Comparison of ENCODE assay signal across 13 cellular contexts in genomic region chr3:46893146-46893748, GRCh38. TPM values are rescaled to one million over a fixed set of nuclear protein-coding genes. Genes with fewer than 3 reads are reported as not detected.
DNase-seq lines count a peak whose midpoint lies in the region; ATAC-seq, FAIRE-seq and TF ChIP-seq lines count a peak whose summit lies in the region.
"Had no signal": no experiment of that assay in that cellular context is flagged by ENCODE, and none has a peak within 500 bp of the region (broad histone marks: within the 10 kb centered on the region; RNA-seq: fewer than 3 reads in every experiment).

No MANE protein-coding gene starts in this region.

- no peak for TF ChIP-seq EP300 in H1 (IDR thresholded peaks at IDR 0.05; ENCODE audit: borderline replicate concordance in 1 of 2, low read depth in 2 of 2, low read length in 2 of 2)

- H2BK120ac ChIP-seq in H1 (replicated peaks; ENCODE audit: low read depth, low read length) = no peak overlapping the region

- H3K9ac ChIP-seq in HUES64 (ENCODE audit: low read depth, low read length) = no peak overlapping the region
- no peak overlapping the region for H3K9ac ChIP-seq in H1 (replicated peaks in 1 of 4; ENCODE audit: extremely low read depth in 1 of 4, low read depth in 3 of 4, low read length in 3 of 4)

- peak overlapping the region; percentile 31; the same call in 1 of the 2 replicates for H2AFZ ChIP-seq in H1 (ENCODE audit: low read length)

- peak overlapping the region; percentile 69 for H3K4me3 Mint-ChIP-seq in nephron progenitor cell
- no peak overlapping the region for H3K4me3 Mint-ChIP-seq in activated T-cell treated with anti-CD3 and anti-CD28 coated beads, Interleukin-2, amount 50 U/mL, for 4 hours

- peak overlapping the region; percentile 62 to 99 for H3K4me2 ChIP-seq in H1 (ENCODE audit: insufficient read depth in 1 of 2, low read depth in 2 of 2, low read length in 2 of 2)

- H3K79me1 ChIP-seq in H1 (ENCODE audit: low read depth, low read length) = no peaks in the 10 kb centered on the region

- peaks cover 38% of the 10 kb centered on the region for H3K4me1 Mint-ChIP-seq in nephron progenitor cell
- H3K4me1 Mint-ChIP-seq in activated T-cell treated with anti-CD3 and anti-CD28 coated beads, Interleukin-2, amount 50 U/mL, for 4 hours (ENCODE audit: low read depth) = peaks cover 9% of the 10 kb centered on the region

- no peak overlapping the region for H3K27ac Mint-ChIP-seq in nephron progenitor cell

- peak overlapping the region; percentile 36; the same call in 1 of the 2 replicates for H3K18ac ChIP-seq in H1 (ENCODE audit: extremely low read depth, low read length)

- peaks cover 4% of the 10 kb centered on the region; the same call in 1 of the 2 replicates for H3K23me2 ChIP-seq in H1 (ENCODE audit: low read depth, low read length)

- H3K79me2 ChIP-seq in H1 (ENCODE audit: control insufficient read depth in 1 of 2, insufficient read depth in 2 of 2, low read length in 2 of 2) = no peaks in the 10 kb centered on the region

- no peak overlapping the region for H2BK5ac ChIP-seq in H1 (ENCODE audit: low read depth, low read length)

- DNase-seq in A172 (ENCODE audit: low spot score) (peak; percentile 15), H1 (ENCODE audit: low read depth in 1 of 2, low spot score in 2 of 2) (no peak), nephron progenitor cell (no peak)
- DNase-seq in activated T-cell treated with anti-CD3 and anti-CD28 coated beads, Interleukin-2, amount 50 U/mL, for 4 hours = no peak
- DNase-seq: activated gamma-delta T cell treated with Interleukin-2 at 50 U/mL for 16 hours had no signal

- no peak for TF ChIP-seq RAD21 in H1 (IDR thresholded peaks at IDR 0.05 in 1 of 2, conservative IDR thresholded peaks at IDR 0.05 in 1 of 2; ENCODE audit: low read depth in 2 of 2, low read length in 2 of 2)

- no peak for FAIRE-seq in H1 (lab: Jason Lieb, UNC)
- FAIRE-seq: endometrium had no signal

- H4K5ac ChIP-seq in H1 (ENCODE audit: insufficient read length, low read depth, low read length) = no peak overlapping the region

- POLR2A ChIA-PET in H1 (lab: Charles Lee; ENCODE audit: partially characterized antibody) = interaction anchor here (1.1 to 1.2 kb wide), 2 partner anchors 11 to 30 kb away, joined by 3 read pairs; no protein-coding TSS in a partner anchor

- H3K56ac ChIP-seq in H1 (replicated peaks; ENCODE audit: insufficient read length, low read depth, low read length) = no peak overlapping the region

- H3K9me3 Mint-ChIP-seq in nephron progenitor cell = no peaks in the 10 kb centered on the region
- H3K9me3 Mint-ChIP-seq in activated T-cell treated with anti-CD3 and anti-CD28 coated beads, Interleukin-2, amount 50 U/mL, for 4 hours = no peaks in the 10 kb centered on the region
- H3K9me3 Mint-ChIP-seq: nephron had no signal

- H3K27ac ChIP-seq in HUES64 (ENCODE audit: low read depth, low read length) (no peak overlapping the region), H1 (ENCODE audit: low read depth, low read length) (no peak overlapping the region)
- H3K27ac ChIP-seq: SK-N-MC had no signal

- 74% methylated on average over 5 of the region's 6 CpGs for WGBS in HUES64
- 81% methylated on average over 6 of the region's 6 CpGs; no CpG with 5 or more reads in 1 of the 2 experiments for WGBS in H1 (ENCODE audit: extremely low coverage in 1 of 2, insufficient coverage in 1 of 2, insufficient read length in 1 of 2, insufficient replicate concordance in 2 of 2, low coverage in 1 of 2, low lambda C conversion rate in 2 of 2, missing lambda C conversion rate in 1 of 2), 2 experiments

- H2BK15ac ChIP-seq in H1 (ENCODE audit: low read length) = peak overlapping the region; percentile 88; the same call in 1 of the 2 replicates

- H3K23ac ChIP-seq in H1 (ENCODE audit: insufficient read length) = no peak overlapping the region

- peak overlapping the region; percentile 55 for H3K4me3 ChIP-seq in HUES64 (ENCODE audit: low read length)
- H3K4me3 ChIP-seq in H1 (ENCODE audit: extremely low read depth in 1 of 4, insufficient read depth in 2 of 4, low read depth in 3 of 4, low read length in 4 of 4) = peak overlapping the region; percentile 9 to 56 (median 48); a peak in 4 of 8 replicates
- H3K4me3 ChIP-seq: SK-N-MC had no signal

- ATAC-seq in HG03460 (IDR thresholded peaks at IDR 0.05; ENCODE audit: unreplicated experiment) (no peak), GM18873 (IDR thresholded peaks at IDR 0.05; ENCODE audit: low FRiP score, unreplicated experiment) (no peak), HG02870 (IDR thresholded peaks at IDR 0.05; ENCODE audit: unreplicated experiment) (no peak)
- no peak for ATAC-seq in activated T-cell treated with anti-CD3 and anti-CD28 coated beads, Interleukin-2, amount 50 U/mL, for 4 hours

- H3K36me3 Mint-ChIP-seq in nephron progenitor cell (ENCODE audit: low read depth) = no peaks in the 10 kb centered on the region
- no peaks in the 10 kb centered on the region for H3K36me3 Mint-ChIP-seq in activated T-cell treated with anti-CD3 and anti-CD28 coated beads, Interleukin-2, amount 50 U/mL, for 4 hours (ENCODE audit: insufficient read depth)

- TF ChIP-seq CTCF in H1 (IDR thresholded peaks at IDR 0.05; ENCODE audit: control extremely low read depth in 1 of 3, insufficient read depth in 1 of 3, low read depth in 1 of 3, low read length in 3 of 3) = no peak
- TF ChIP-seq CTCF in nephron progenitor cell (IDR thresholded peaks at IDR 0.05) = no peak

- H3K27me3 Mint-ChIP-seq in nephron progenitor cell (ENCODE audit: low read depth, poor library complexity) = peaks cover 20% of the 10 kb centered on the region
- peaks cover 45% of the 10 kb centered on the region for H3K27me3 Mint-ChIP-seq in activated T-cell treated with anti-CD3 and anti-CD28 coated beads, Interleukin-2, amount 50 U/mL, for 4 hours (ENCODE audit: low read depth)

- H2AK5ac ChIP-seq in H1 (ENCODE audit: low read depth, low read length) = no peak overlapping the region

- CTCF ChIA-PET in H1 (lab: Charles Lee; ENCODE audit: partially characterized antibody) = interaction anchor here (1.1 to 13.3 kb wide), 12 partner anchors 11 to 185 kb away, joined by 3 to 91 read pairs (median 14); partner anchors contain the start of genes MYL3 and PTH1R

- H3K14ac ChIP-seq in H1 (ENCODE audit: insufficient read length) = no peak overlapping the region

- H4K91ac ChIP-seq in H1 (replicated peaks; ENCODE audit: insufficient read length, low read length) = no peak overlapping the region

- H3K36me3 ChIP-seq in HUES64 (ENCODE audit: insufficient read depth, low read length) (no peaks in the 10 kb centered on the region), H1 (ENCODE audit: control insufficient read depth in 2 of 4, insufficient read depth in 4 of 4, low read length in 3 of 4) (no peaks in the 10 kb centered on the region)

- H4K20me1 ChIP-seq in H1 (replicated peaks in 1 of 2; ENCODE audit: control insufficient read depth in 1 of 2, insufficient read depth in 2 of 2, low read length in 2 of 2) = peaks cover 0 to 5% of the 10 kb centered on the region in 2 experiments

- peaks cover 18% of the 10 kb centered on the region for H3K4me1 ChIP-seq in HUES64 (ENCODE audit: insufficient read depth, low read length)
- H3K4me1 ChIP-seq in H1 (replicated peaks in 1 of 4; ENCODE audit: control insufficient read depth in 3 of 4, insufficient read depth in 4 of 4, low read length in 3 of 4) = peaks cover 4 to 21% (median 16%) of the 10 kb centered on the region in 4 experiments

- TF ChIP-seq POLR2A in H1 (IDR thresholded peaks at IDR 0.05; ENCODE audit: control extremely low read depth in 1 of 2, low read depth in 2 of 2, low read length in 2 of 2) = no peak

- no peak overlapping the region for H4K8ac ChIP-seq in H1 (ENCODE audit: extremely low read depth, insufficient read depth, low read length)

- H2BK12ac ChIP-seq in H1 (ENCODE audit: low read depth, low read length) = no peak overlapping the region

- H2BK20ac ChIP-seq in H1 (ENCODE audit: low read length) = no peak overlapping the region

- H3K9me3 ChIP-seq in HUES64 (ENCODE audit: insufficient read depth, low read depth, low read length) = no peaks in the 10 kb centered on the region
- H3K9me3 ChIP-seq in H1 (ENCODE audit: insufficient read depth in 2 of 2, low read depth in 1 of 2, low read length in 1 of 2) = no peaks in the 10 kb centered on the region

- peaks cover 62% of the 10 kb centered on the region for H3K27me3 ChIP-seq in HUES64 (ENCODE audit: insufficient read depth, low read length)
- H3K27me3 ChIP-seq in H1 (replicated peaks in 1 of 4; ENCODE audit: control insufficient read depth in 3 of 4, extremely low read depth in 1 of 4, insufficient read depth in 3 of 4, low read length in 3 of 4) = peaks cover 15 to 70% (median 53%) of the 10 kb centered on the region in 4 experiments

- H3K4ac ChIP-seq in H1 (replicated peaks; ENCODE audit: insufficient read length, low read depth, low read length) = no peak overlapping the region

RNA-seq across cellular contexts. Expression of gene PTH1R, which starts 15.7 kb away (rescaled TPM):
- 2.8 and 4.9 TPM in 2 replicates for total RNA-seq in A172 (2014; rRNA removed; shearing (Covaris generic))
- 2.1 TPM for polyA plus RNA-seq in HUES64 (2013, experiment 1 of 2)
- 1.5 TPM for polyA plus RNA-seq in HUES64 (2013, experiment 2 of 2)
- 0.21 and 1.5 TPM in 2 replicates for total RNA-seq in H1 (2021; fragmentation: NEBNext Ultra II Directional; extraction: Animal tissue kit (Norgen Biotek cat#: 25700))
- 0.57 and 1.9 TPM in 2 replicates for polyA plus RNA-seq in H1 (2011; rRNA removed)
- 0.89 TPM for polyA plus RNA-seq in H1 (2011; cell fraction: cytosol; rRNA removed)
- 3.4 TPM for polyA plus RNA-seq in H1 (2011; cell fraction: nucleus; rRNA removed)
- 0.27 to 1.1 TPM (median 0.67 TPM) in 4 replicates for polyA plus RNA-seq in H1 (2012, experiment 1 of 2)
- polyA plus RNA-seq in H1 (2012, experiment 2 of 2) = 0.54 TPM
- 0.63 TPM for polyA plus RNA-seq in H1 (2013, experiment 1 of 2)
- 0.79 TPM for polyA plus RNA-seq in H1 (2013, experiment 2 of 2)
- 0.73 and 0.88 TPM in 2 replicates for polyA minus RNA-seq in H1 (2011; rRNA and poly(A)+ RNA removed)
- polyA minus RNA-seq in H1 (2011; cell fraction: cytosol; rRNA and poly(A)+ RNA removed) = not detected
- 2.3 TPM for polyA minus RNA-seq in H1 (2011; cell fraction: nucleus; rRNA and poly(A)+ RNA removed)
- not detected for total RNA-seq in activated T-cell treated with anti-CD3 and anti-CD28 coated beads, Interleukin-2, amount 50 U/mL, for 4 hours

RNA-seq across cellular contexts. Expression of gene MYL3, which starts 30.0 kb away (rescaled TPM):
- total RNA-seq in A172 (2014; rRNA removed; shearing (Covaris generic)) = 0.57 and 1.3 TPM in 2 replicates
- polyA plus RNA-seq in HUES64 (2013, experiment 1 of 2) = 0.25 TPM
- 0.44 TPM for polyA plus RNA-seq in HUES64 (2013, experiment 2 of 2)
- total RNA-seq in H1 (2021; fragmentation: NEBNext Ultra II Directional; extraction: Animal tissue kit (Norgen Biotek cat#: 25700)) = not detected in 2 replicates
- 0.06 TPM in 1 of 2 replicates, not detected in the other for polyA plus RNA-seq in H1 (2011; rRNA removed)
- polyA plus RNA-seq in H1 (2011; cell fraction: cytosol; rRNA removed) = 0.10 TPM
- not detected for polyA plus RNA-seq in H1 (2011; cell fraction: nucleus; rRNA removed)
- 0.19 to 0.27 TPM in 2 of 4 replicates, not detected in the others for polyA plus RNA-seq in H1 (2012, experiment 1 of 2)
- polyA plus RNA-seq in H1 (2012, experiment 2 of 2) = 0.33 TPM
- 0.08 TPM for polyA plus RNA-seq in H1 (2013, experiment 1 of 2)
- not detected for polyA plus RNA-seq in H1 (2013, experiment 2 of 2)
- polyA minus RNA-seq in H1 (2011; rRNA and poly(A)+ RNA removed) = not detected in 2 replicates
- polyA minus RNA-seq in H1 (2011; cell fraction: cytosol; rRNA and poly(A)+ RNA removed) = not detected
- not detected for polyA minus RNA-seq in H1 (2011; cell fraction: nucleus; rRNA and poly(A)+ RNA removed)
- not detected for total RNA-seq in activated T-cell treated with anti-CD3 and anti-CD28 coated beads, Interleukin-2, amount 50 U/mL, for 4 hours
- polyA plus RNA-seq: AG04450 had no signal
